ENCODE assay signal across 35 cellular contexts in genomic region chr3:167473863-167474262, GRCh38. TPM values are rescaled to one million over a fixed set of nuclear protein-coding genes. Genes with fewer than 3 reads are reported as not detected.
"Had no signal": no experiment of that assay in that cellular context is flagged by ENCODE, and none has a peak within 500 bp of the region (broad histone marks: within the 10 kb centered on the region; RNA-seq: fewer than 3 reads in every experiment).

TSS of gene SERPINI2 (minus strand) at chr3:167474042. CDS start at chr3:167471834, 2,208 bp downstream.

- H3K4me3 ChIP-seq: colonic mucosa, esophagus squamous epithelium, gastrocnemius medialis, heart right ventricle, left lung, lower lobe of right lung, mucosa of descending colon had no signal

- H3K36me3 ChIP-seq: colonic mucosa, esophagus squamous epithelium, gastrocnemius medialis, heart right ventricle, left lung, lower lobe of right lung had no signal

- H3K27ac ChIP-seq: colonic mucosa, epithelial cell of prostate, esophagus squamous epithelium, gastrocnemius medialis, heart right ventricle, left lung, lower lobe of right lung had no signal

- H3K4me1 Mint-ChIP-seq: endodermal cell, naive B cell had no signal

- H3K4me3 Mint-ChIP-seq: dendritic cell treated with granulocyte-macrophage colony-stimulating factor and Interleukin-4, amounts not matched to agents 40 ng/mL and 50 ng/mL, for 4 days; effector memory CD8-positive, alpha-beta T cell; endodermal cell; mesothelial cell of epicardium; naive B cell had no signal

- H3K9me3 ChIP-seq: colonic mucosa, esophagus squamous epithelium, gastrocnemius medialis, heart right ventricle, left lung, lower lobe of right lung, mucosa of descending colon had no signal

- H3K27me3 Mint-ChIP-seq: dendritic cell treated with granulocyte-macrophage colony-stimulating factor and Interleukin-4, amounts not matched to agents 40 ng/mL and 50 ng/mL, for 4 days; effector memory CD8-positive, alpha-beta T cell; naive B cell had no signal

- ATAC-seq: effector memory CD8-positive, alpha-beta T cell; esophagus mucosa; gastrocnemius medialis; heart right ventricle; left colon; left lung; left ventricle myocardium superior; lower lobe of right lung; mucosa of descending colon had no signal

- DNase-seq: colonic mucosa; cortex of kidney; effector CD8-positive, alpha-beta T cell; effector memory CD8-positive, alpha-beta T cell; endodermal cell; erythroblast; esophagus squamous epithelium; foreskin fibroblast; foreskin melanocyte; gastrocnemius medialis; glutamatergic neuron; head of caudate nucleus; heart right ventricle; hippocampal formation; islet precursor cell; kidney; kidney glomerular epithelial cell; left colon; left lung; left ventricle myocardium superior; lower lobe of right lung; mesenchymal stem cell; mucosa of descending colon; naive B cell had no signal

- H3K4me1 ChIP-seq: colonic mucosa, esophagus squamous epithelium, gastrocnemius medialis, heart right ventricle, left lung, lower lobe of right lung had no signal

- H3K27ac Mint-ChIP-seq: dendritic cell treated with granulocyte-macrophage colony-stimulating factor and Interleukin-4, amounts not matched to agents 40 ng/mL and 50 ng/mL, for 4 days; effector memory CD8-positive, alpha-beta T cell; endodermal cell; mesothelial cell of epicardium; naive B cell had no signal

- FAIRE-seq: endometrium had no signal

- H3K27me3 ChIP-seq: colonic mucosa, esophagus squamous epithelium, gastrocnemius medialis, heart right ventricle, left lung had no signal

- H3K36me3 Mint-ChIP-seq: mesothelial cell of epicardium, naive B cell had no signal

- H3K9me3 Mint-ChIP-seq: dendritic cell treated with granulocyte-macrophage colony-stimulating factor and Interleukin-4, amounts not matched to agents 40 ng/mL and 50 ng/mL, for 4 days; effector memory CD8-positive, alpha-beta T cell; endodermal cell; mesothelial cell of epicardium; naive B cell had no signal

RNA-seq across cellular contexts. Expression of gene SERPINI2, which starts in this region (rescaled TPM):
- total RNA-seq: dermis microvascular lymphatic vessel endothelial cell, endodermal cell, esophagus mucosa, gastrocnemius medialis, glomerular endothelial cell, kidney, left colon, left ventricle myocardium superior, lower leg skin, lung microvascular endothelial cell, mesenteric fat pad, mesothelial cell of epicardium, mucosa of descending colon, myocyte had no signal
